ENCODE assay signal across 22 cellular contexts in the genomic region with DNA sequence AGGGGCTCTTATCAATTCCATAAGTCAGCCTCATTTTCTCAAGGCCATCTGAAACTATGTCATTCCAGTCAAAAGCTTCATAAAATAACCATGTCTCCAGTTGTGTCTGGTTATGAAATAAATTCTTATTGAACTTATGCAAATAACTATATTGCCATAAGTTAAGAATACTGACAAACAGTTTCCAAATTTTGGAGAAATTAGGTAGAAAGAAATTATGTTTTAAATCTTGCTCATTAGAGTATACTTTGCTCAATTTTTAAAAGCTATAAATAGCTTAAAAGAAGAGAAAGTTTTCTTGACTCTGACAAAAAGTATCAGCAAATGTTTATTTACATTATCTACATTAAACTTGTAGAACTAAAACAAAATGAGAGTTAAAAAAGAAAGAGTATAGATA.
"Had no signal": no experiment of that assay in that cellular context is flagged by ENCODE, and none has a peak within 500 bp of the region (broad histone marks: within the 10 kb centered on the region; RNA-seq: fewer than 3 reads in every experiment).

No MANE protein-coding gene starts in this region.

- H3K27ac ChIP-seq: RWPE1 had no signal

- DNase-seq: KBM-7, MV-4-11, NCI-H1048, NCI-H1105, NCI-H1417, NCI-H1436 treated with DMSO at 0.1 percent for 48 hours, NCI-H1694, NCI-H1930, NCI-H2081, NCI-H2107, NCI-H2227 treated with DMSO at 0.1 percent for 48 hours, NCI-H524 treated with DMSO at 0.1 percent for 48 hours, NCI-H69, NCI-H774, PC-3, SHP77, SK-N-SH, SW 1271 had no signal

- H3K27me3 Mint-ChIP-seq: IgD-negative memory B cell had no signal

- H3K9ac ChIP-seq: SK-N-SH had no signal

- H3K4me3 Mint-ChIP-seq: IgD-negative memory B cell had no signal

- H3K27ac Mint-ChIP-seq: IgD-negative memory B cell had no signal

- H3K4me2 ChIP-seq: SK-N-SH had no signal

- ATAC-seq: Panc1, PC-3 had no signal

- H3K4me1 Mint-ChIP-seq: IgD-negative memory B cell had no signal

- FAIRE-seq: HTR-8/SVneo had no signal
